ENCODE assay signal across 2 cellular contexts in the genomic region with DNA sequence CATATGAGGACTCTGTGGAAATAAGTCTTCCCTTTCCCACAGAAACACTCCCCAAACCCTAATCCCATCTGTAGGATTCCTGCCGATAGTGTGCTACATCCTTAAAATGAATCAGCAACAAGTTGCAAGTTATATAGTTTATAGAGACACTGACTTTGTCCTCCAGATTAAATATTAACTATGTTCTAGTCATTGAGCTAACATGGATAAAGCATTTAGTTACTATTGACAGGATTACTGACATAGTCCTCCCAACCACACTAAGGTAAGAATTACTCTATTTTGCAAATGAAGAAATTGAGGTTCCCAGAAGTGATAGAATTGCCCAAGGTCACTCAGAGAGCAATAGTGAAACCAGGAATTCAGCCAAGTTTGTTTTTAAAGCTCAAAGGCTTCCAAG.
A peak's percentile ranks its signal among the peaks of the same experiment; 100 is the strongest.
TF ChIP-seq lines count a peak whose summit lies in the region.

No MANE protein-coding gene starts in this region.

TF ChIP-seq in liver, 16 proteins besides CTCF, POLR2A, EP300 and RAD21:
- TF ChIP-seq, protein P1, sequence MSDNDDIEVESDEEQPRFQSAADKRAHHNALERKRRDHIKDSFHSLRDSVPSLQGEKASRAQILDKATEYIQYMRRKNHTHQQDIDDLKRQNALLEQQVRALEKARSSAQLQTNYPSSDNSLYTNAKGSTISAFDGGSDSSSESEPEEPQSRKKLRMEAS (IDR thresholded peaks at IDR 0.05), result peak; percentile 33
- no peak for TF ChIP-seq NR2F2 (IDR thresholded peaks at IDR 0.05)
- peak; percentile 75 for TF ChIP-seq FOXA2 (IDR thresholded peaks at IDR 0.05)
- TF ChIP-seq SP1 (IDR thresholded peaks at IDR 0.05), result peak; percentile 94
- TF ChIP-seq, protein P2, sequence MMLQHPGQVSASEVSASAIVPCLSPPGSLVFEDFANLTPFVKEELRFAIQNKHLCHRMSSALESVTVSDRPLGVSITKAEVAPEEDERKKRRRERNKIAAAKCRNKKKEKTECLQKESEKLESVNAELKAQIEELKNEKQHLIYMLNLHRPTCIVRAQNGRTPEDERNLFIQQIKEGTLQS (IDR thresholded peaks at IDR 0.05), result peak; percentile 69
- TF ChIP-seq TAF1 (conservative IDR thresholded peaks at IDR 0.05), result peak; percentile 70
- TF ChIP-seq JUND (IDR thresholded peaks at IDR 0.05), result peak; percentile 50 to 89
- peak; percentile 74 to 89 for TF ChIP-seq RXRA (IDR thresholded peaks at IDR 0.05)
- TF ChIP-seq ZBTB33 (IDR thresholded peaks at IDR 0.05), result peak; percentile 85
- TF ChIP-seq, protein P3, sequence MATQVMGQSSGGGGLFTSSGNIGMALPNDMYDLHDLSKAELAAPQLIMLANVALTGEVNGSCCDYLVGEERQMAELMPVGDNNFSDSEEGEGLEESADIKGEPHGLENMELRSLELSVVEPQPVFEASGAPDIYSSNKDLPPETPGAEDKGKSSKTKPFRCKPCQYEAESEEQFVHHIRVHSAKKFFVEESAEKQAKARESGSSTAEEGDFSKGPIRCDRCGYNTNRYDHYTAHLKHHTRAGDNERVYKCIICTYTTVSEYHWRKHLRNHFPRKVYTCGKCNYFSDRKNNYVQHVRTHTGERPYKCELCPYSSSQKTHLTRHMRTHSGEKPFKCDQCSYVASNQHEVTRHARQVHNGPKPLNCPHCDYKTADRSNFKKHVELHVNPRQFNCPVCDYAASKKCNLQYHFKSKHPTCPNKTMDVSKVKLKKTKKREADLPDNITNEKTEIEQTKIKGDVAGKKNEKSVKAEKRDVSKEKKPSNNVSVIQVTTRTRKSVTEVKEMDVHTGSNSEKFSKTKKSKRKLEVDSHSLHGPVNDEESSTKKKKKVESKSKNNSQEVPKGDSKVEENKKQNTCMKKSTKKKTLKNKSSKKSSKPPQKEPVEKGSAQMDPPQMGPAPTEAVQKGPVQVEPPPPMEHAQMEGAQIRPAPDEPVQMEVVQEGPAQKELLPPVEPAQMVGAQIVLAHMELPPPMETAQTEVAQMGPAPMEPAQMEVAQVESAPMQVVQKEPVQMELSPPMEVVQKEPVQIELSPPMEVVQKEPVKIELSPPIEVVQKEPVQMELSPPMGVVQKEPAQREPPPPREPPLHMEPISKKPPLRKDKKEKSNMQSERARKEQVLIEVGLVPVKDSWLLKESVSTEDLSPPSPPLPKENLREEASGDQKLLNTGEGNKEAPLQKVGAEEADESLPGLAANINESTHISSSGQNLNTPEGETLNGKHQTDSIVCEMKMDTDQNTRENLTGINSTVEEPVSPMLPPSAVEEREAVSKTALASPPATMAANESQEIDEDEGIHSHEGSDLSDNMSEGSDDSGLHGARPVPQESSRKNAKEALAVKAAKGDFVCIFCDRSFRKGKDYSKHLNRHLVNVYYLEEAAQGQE (IDR thresholded peaks at IDR 0.05), result peak; percentile 59
- no peak for TF ChIP-seq HNF4G (IDR thresholded peaks at IDR 0.05)
- peak; percentile 78 for TF ChIP-seq FOXA1 (IDR thresholded peaks at IDR 0.05)
- peak; percentile 61 for TF ChIP-seq YY1 (IDR thresholded peaks at IDR 0.05)
- peak in 1 of 2 donors; percentile 30 for TF ChIP-seq GABPA (IDR thresholded peaks at IDR 0.05 in 1 of 2, conservative IDR thresholded peaks at IDR 0.05 in 1 of 2)
- TF ChIP-seq EGR1 (IDR thresholded peaks at IDR 0.05; ENCODE audit: low read depth in 2 of 2), result peak in 1 of 2 donors; percentile 52
- TF ChIP-seq HNF4A (conservative IDR thresholded peaks at IDR 0.05), result peak; percentile 73 to 84
TF ChIP-seq in liver: peak in this region for 14.

TF ChIP-seq in HepG2, 621 proteins besides CTCF, POLR2A, EP300 and RAD21:
- TF ChIP-seq SNRNP70 (IDR thresholded peaks at IDR 0.05; ENCODE audit: low read depth, low read length) (no peak), ZNF543 (CRISPR knock-in tag; IDR thresholded peaks at IDR 0.05) (no peak), ZNF280D (CRISPR knock-in tag; IDR thresholded peaks at IDR 0.05) (no peak), ZNF788 (CRISPR knock-in tag; IDR thresholded peaks at IDR 0.05; ENCODE audit: borderline replicate concordance) (no peak), MXD3 (CRISPR knock-in tag; IDR thresholded peaks at IDR 0.05) (no peak), ZNF883 (CRISPR knock-in tag; IDR thresholded peaks at IDR 0.05; ENCODE audit: not compliant biosample characterization) (no peak), MAF1 (CRISPR knock-in tag; IDR thresholded peaks at IDR 0.05; ENCODE audit: borderline replicate concordance) (no peak), CREM (IDR thresholded peaks at IDR 0.05) (no peak), CREM (CRISPR knock-in tag; IDR thresholded peaks at IDR 0.05) (no peak), PRMT3 (CRISPR knock-in tag; IDR thresholded peaks at IDR 0.05; ENCODE audit: borderline replicate concordance, low read depth) (no peak), JUN (CRISPR knock-in tag; IDR thresholded peaks at IDR 0.05) (no peak), PHF5A (CRISPR knock-in tag; IDR thresholded peaks at IDR 0.05; ENCODE audit: low read depth, unreplicated experiment) (no peak), KDM4B (CRISPR knock-in tag; IDR thresholded peaks at IDR 0.05) (no peak), NFKBIZ (CRISPR knock-in tag; IDR thresholded peaks at IDR 0.05) (no peak), MEF2D (CRISPR knock-in tag; IDR thresholded peaks at IDR 0.05) (no peak), ZNF564 (CRISPR knock-in tag; IDR thresholded peaks at IDR 0.05) (no peak), USF2 (IDR thresholded peaks at IDR 0.05; ENCODE audit: low read depth, low read length) (no peak), USF2 (CRISPR knock-in tag; IDR thresholded peaks at IDR 0.05; ENCODE audit: borderline replicate concordance) (no peak), ZNF761 (CRISPR knock-in tag; conservative IDR thresholded peaks at IDR 0.05) (no peak)
- TF ChIP-seq, protein P4, sequence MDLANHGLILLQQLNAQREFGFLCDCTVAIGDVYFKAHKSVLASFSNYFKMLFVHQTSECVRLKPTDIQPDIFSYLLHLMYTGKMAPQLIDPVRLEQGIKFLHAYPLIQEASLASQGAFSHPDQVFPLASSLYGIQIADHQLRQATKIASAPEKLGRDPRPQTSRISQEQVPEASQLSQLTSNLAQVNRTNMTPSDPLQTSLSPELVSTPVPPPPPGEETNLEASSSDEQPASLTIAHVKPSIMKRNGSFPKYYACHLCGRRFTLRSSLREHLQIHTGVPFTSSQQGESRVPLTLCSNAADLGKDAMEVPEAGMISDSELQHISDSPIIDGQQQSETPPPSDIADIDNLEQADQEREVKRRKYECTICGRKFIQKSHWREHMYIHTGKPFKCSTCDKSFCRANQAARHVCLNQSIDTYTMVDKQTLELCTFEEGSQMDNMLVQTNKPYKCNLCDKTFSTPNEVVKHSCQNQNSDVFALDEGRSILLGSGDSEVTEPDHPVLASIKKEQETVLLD (CRISPR knock-in tag; IDR thresholded peaks at IDR 0.05; ENCODE audit: low read depth), result no peak
